In genomic region chr1:1359668-1360468, GRCh38 we compare ENCODE assay signal across 9 cellular contexts. TPM values are rescaled to one million over a fixed set of nuclear protein-coding genes. Genes with fewer than 3 reads are reported as not detected.
A peak's percentile ranks its signal among the peaks of the same experiment; 100 is the strongest.
DNase-seq lines count a peak whose midpoint lies in the region; ATAC-seq, FAIRE-seq and TF ChIP-seq lines count a peak whose summit lies in the region.
"Had no signal": no experiment of that assay in that cellular context is flagged by ENCODE, and none has a peak within 500 bp of the region (broad histone marks: within the 10 kb centered on the region; RNA-seq: fewer than 3 reads in every experiment).

No MANE protein-coding gene starts in this region.

- H3K36me3 Mint-ChIP-seq in nephron progenitor cell (ENCODE audit: low read depth), result no peaks in the 10 kb centered on the region

- H3K36me3 ChIP-seq in PC-3 (ENCODE audit: low read depth, low read length) (no peaks in the 10 kb centered on the region), esophagus squamous epithelium (no peaks in the 10 kb centered on the region)

- H3K9me2 ChIP-seq in PC-3 (replicated peaks; ENCODE audit: low read length), result no peaks in the 10 kb centered on the region

- no peaks in the 10 kb centered on the region for H3K9me3 ChIP-seq in PC-3 (ENCODE audit: low read length)
- H3K9me3 ChIP-seq in esophagus squamous epithelium, result no peaks in the 10 kb centered on the region

- H3K27ac ChIP-seq in PC-3 (ENCODE audit: low read length) (peak overlapping the region; percentile 30), esophagus squamous epithelium (peak overlapping the region; percentile 65 to 92 (median 85))

- H3K79me2 ChIP-seq in PC-3 (ENCODE audit: low read length), result no peaks in the 10 kb centered on the region

- CTCF ChIA-PET in AG04449 (lab: Yijun Ruan, JAX) (interaction anchor here (3.3 kb wide), 1 partner anchor 11 kb away, joined by 27 read pairs; no protein-coding TSS in a partner anchor), PC-3 (lab: Charles Lee) (no interaction called here)

- H4K20me1 ChIP-seq in PC-3 (ENCODE audit: low read length), result no peaks in the 10 kb centered on the region

- POLR2A ChIA-PET in AG04449 (lab: Yijun Ruan, JAX), result interaction anchor here (0.6 to 2.1 kb wide), 6 partner anchors 12 to 362 kb away, joined by 3 to 15 read pairs (median 3); partner anchors contain the start of gene AURKAIP1
- POLR2A ChIA-PET in PC-3 (lab: Charles Lee; ENCODE audit: unreplicated experiment), result no interaction called here

- no peak for FAIRE-seq in GM19239 (lab: Jason Lieb, UNC)

- H2AFZ ChIP-seq in PC-3 (ENCODE audit: low read length), result no peak overlapping the region

- DNase-seq in AG04449 (ENCODE audit: low read depth, low spot score), result peak; percentile 40
- no peak for DNase-seq in PC-3
- DNase-seq in esophagus squamous epithelium (lab: John Stamatoyannopoulos, UW), result no peak
- peak; percentile 56 for DNase-seq in nephron progenitor cell
- no peak for DNase-seq in kidney tubule cell (ENCODE audit: low spot score)
- no peak for DNase-seq in RPMI8226
- DNase-seq in GM19239 (ENCODE audit: insufficient read length, low spot score), result no peak
- DNase-seq: stimulated activated CD4-positive, alpha-beta T cell treated with anti-CD3 and anti-CD28 coated beads, Interleukin-15, amount 100 ng/mL, for 24 hours had no signal

- WGBS in esophagus squamous epithelium, 2 donors, result 30 to 43% methylated on average over 6 to 7 of the region's 28 CpGs

- peak overlapping the region; percentile 29 for H3K4me3 ChIP-seq in AG04449 (ENCODE audit: low read depth, low read length)
- no peak overlapping the region for H3K4me3 ChIP-seq in PC-3 (ENCODE audit: low read length)
- peak overlapping the region in 1 of 4 donors; percentile 12 for H3K4me3 ChIP-seq in esophagus squamous epithelium

- H3K4me2 ChIP-seq in PC-3 (ENCODE audit: low read length), result peak overlapping the region; percentile 56

- H3K4me1 Mint-ChIP-seq in nephron progenitor cell, result peaks cover 50% of the 10 kb centered on the region

- TF ChIP-seq CTCF in AG04449 (IDR thresholded peaks at IDR 0.05; ENCODE audit: insufficient read depth, low read length, missing control alignments), result no peak
- no peak for TF ChIP-seq CTCF in PC-3 (conservative IDR thresholded peaks at IDR 0.05; ENCODE audit: low read depth, low read length)
- no peak for TF ChIP-seq CTCF in esophagus squamous epithelium (IDR thresholded peaks at IDR 0.05)
- no peak for TF ChIP-seq CTCF in nephron progenitor cell (IDR thresholded peaks at IDR 0.05)

- TF ChIP-seq POLR2A in esophagus squamous epithelium (IDR thresholded peaks at IDR 0.05), result no peak

- intact Hi-C loops in PC-3 (cut with micrococcal nuclease), result loop anchor here (2.0 kb wide), 1 partner anchor 15 kb away; no protein-coding TSS in a partner anchor
- intact Hi-C loops in esophagus squamous epithelium (cut with DNase I), result no loop called here

- H3K4me3 Mint-ChIP-seq in nephron progenitor cell, result peak overlapping the region; percentile 65

- peak overlapping the region; percentile 99 for H3K27ac Mint-ChIP-seq in nephron progenitor cell

- no peaks in the 10 kb centered on the region for H3K9me3 Mint-ChIP-seq in nephron progenitor cell

- H3K4me1 ChIP-seq in PC-3 (ENCODE audit: insufficient read depth, low read length), result peaks cover 30% of the 10 kb centered on the region
- peaks cover 31 to 75% (median 37%) of the 10 kb centered on the region in 3 donors for H3K4me1 ChIP-seq in esophagus squamous epithelium

- peaks cover 6% of the 10 kb centered on the region for H3K27me3 Mint-ChIP-seq in nephron progenitor cell (ENCODE audit: low read depth, poor library complexity)

- no peaks in the 10 kb centered on the region for H3F3A ChIP-seq in PC-3 (ENCODE audit: low read length, unreplicated experiment)

- H3K9ac ChIP-seq in PC-3 (ENCODE audit: low read length), result no peak overlapping the region

- BruUV-seq in PC-3 (replicated peaks; lab: Mats Ljungman, UMichigan), result no TSS peak

- H3K27me3 ChIP-seq in PC-3 (ENCODE audit: low read length) (no peaks in the 10 kb centered on the region), esophagus squamous epithelium (peaks cover 0 to 67% (median 4%) of the 10 kb centered on the region in 4 donors)

- ATAC-seq in PC-3 (peak; percentile 11), GM18867 (IDR thresholded peaks at IDR 0.05; ENCODE audit: unreplicated experiment) (no peak)

RNA-seq across cellular contexts. Expression of gene MXRA8, which starts 1.5 kb away (rescaled TPM):
- 25.3 and 29.0 TPM in 2 replicates for total RNA-seq in PC-3 (2014; rRNA removed)
- total RNA-seq in esophagus squamous epithelium, result 10 to 100 TPM in 2 of 4 donors, 1 to 10 TPM in 1, under 1 TPM in 1; 0.45 to 33.8 (median 12.8) TPM

RNA-seq across cellular contexts. Expression of gene DVL1, which starts 10.7 kb away (rescaled TPM):
- total RNA-seq in PC-3 (2014; rRNA removed) (626 and 813 TPM in 2 replicates), esophagus squamous epithelium (100 to 1,000 TPM in 1 of 4 donors, 10 to 100 TPM in 3; 63.5 to 111 (median 88.0) TPM)

RNA-seq across cellular contexts. Expression of gene AURKAIP1, which starts 15.1 kb away (rescaled TPM):
- total RNA-seq in PC-3 (2014; rRNA removed) (823 and 1,067 TPM in 2 replicates), esophagus squamous epithelium (100 to 1,000 TPM in 3 of 4 donors, 10 to 100 TPM in 1; 92.7 to 134 (median 123) TPM)

RNA-seq across cellular contexts. Expression of gene TAS1R3, which starts 28.8 kb away (rescaled TPM):
- total RNA-seq in PC-3 (2014; rRNA removed), result 1.9 and 4.3 TPM in 2 replicates
- total RNA-seq in esophagus squamous epithelium, result under 1 TPM; 0.13 to 0.57 (median 0.30) TPM

RNA-seq across cellular contexts. Expression of gene CPTP, which starts 35.3 kb away (rescaled TPM):
- total RNA-seq in PC-3 (2014; rRNA removed) (141 and 168 TPM in 2 replicates), esophagus squamous epithelium (10 to 100 TPM; 27.7 to 75.2 (median 33.4) TPM)

Comparison
In these comparisons a context has a peak if more than half of its experiments do, and no peak if none do; other contexts are left out.
1. DNase-seq: peak in AG04449 (single experiment) and nephron progenitor cell (single experiment); none in PC-3 (single experiment), esophagus squamous epithelium (single experiment), kidney tubule cell (single experiment), RPMI8226 (single experiment) and GM19239 (single experiment).